8 cellular contexts compared by ENCODE assay signal in the genomic region with DNA sequence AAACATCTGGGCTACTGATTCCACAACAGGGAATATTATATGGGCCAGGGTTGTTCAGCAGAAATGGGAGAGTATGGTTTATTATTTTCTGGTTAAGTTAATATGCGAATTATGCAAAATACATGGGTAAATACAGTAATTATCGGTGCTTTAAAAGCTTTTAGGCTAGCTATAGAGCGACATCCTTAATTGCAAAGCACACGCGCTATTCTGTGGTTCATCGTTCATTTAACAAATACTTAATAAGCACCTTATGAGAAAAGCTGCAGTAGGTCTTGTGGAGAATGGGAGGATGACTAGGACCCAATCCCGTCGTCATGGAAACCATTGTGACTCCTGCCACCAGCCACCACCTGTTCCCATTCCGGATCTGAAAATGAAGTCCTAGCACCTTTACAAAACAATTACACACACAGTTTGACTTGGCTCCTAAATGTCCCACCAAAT.
DNase-seq lines count a peak whose midpoint lies in the region; ATAC-seq and TF ChIP-seq lines count a peak whose summit lies in the region.

No MANE protein-coding gene starts in this region.

- peaks cover 18% of the 10 kb centered on the region for H3K4me1 Mint-ChIP-seq in dendritic cell treated with granulocyte-macrophage colony-stimulating factor and Interleukin-4, amounts not matched to agents 40 ng/mL and 50 ng/mL, for 4 days (ENCODE audit: low read depth)

- H3K27me3 Mint-ChIP-seq in dendritic cell treated with granulocyte-macrophage colony-stimulating factor and Interleukin-4, amounts not matched to agents 40 ng/mL and 50 ng/mL, for 4 days = no peaks in the 10 kb centered on the region

- DNase-seq in AG10803 (ENCODE audit: low read depth) (no peak), HFF-Myc (ENCODE audit: extremely low read depth, low read depth) (no peak), NT2/D1 (ENCODE audit: low read depth, low spot score) (peak; percentile 33), NCI-H226 (no peak)

- H3K36me3 Mint-ChIP-seq in dendritic cell treated with granulocyte-macrophage colony-stimulating factor and Interleukin-4, amounts not matched to agents 40 ng/mL and 50 ng/mL, for 4 days (ENCODE audit: low read depth) = peaks cover 6% of the 10 kb centered on the region

- H3K36me3 ChIP-seq in NT2/D1 (ENCODE audit: insufficient read depth, insufficient read length, low read length) = peaks cover 4% of the 10 kb centered on the region
- no peaks in the 10 kb centered on the region for H3K36me3 ChIP-seq in mucosa of rectum (ENCODE audit: control insufficient read depth in 2 of 2, insufficient read depth in 2 of 2, low read length in 2 of 2)

- TF ChIP-seq CTCF in AG10803 (conservative IDR thresholded peaks at IDR 0.05; ENCODE audit: low read length) = no peak
- TF ChIP-seq CTCF in HFF-Myc (IDR thresholded peaks at IDR 0.05; ENCODE audit: low read depth, low read length, missing control alignments) = no peak

- H3K4me3 Mint-ChIP-seq in dendritic cell treated with granulocyte-macrophage colony-stimulating factor and Interleukin-4, amounts not matched to agents 40 ng/mL and 50 ng/mL, for 4 days = peak overlapping the region; percentile 99

- peak overlapping the region; percentile 92 for H3K27ac Mint-ChIP-seq in dendritic cell treated with granulocyte-macrophage colony-stimulating factor and Interleukin-4, amounts not matched to agents 40 ng/mL and 50 ng/mL, for 4 days

- H3K9ac ChIP-seq in NT2/D1 (ENCODE audit: insufficient read length, low read depth) (no peak overlapping the region), mucosa of rectum (ENCODE audit: low read depth in 1 of 2, low read length in 2 of 2) (peak overlapping the region; percentile 42 to 85)

- H3K4me3 ChIP-seq in AG10803 (ENCODE audit: low read length) = peak overlapping the region; percentile 85
- peak overlapping the region; percentile 23; the same call in 1 of the 2 replicates for H3K4me3 ChIP-seq in HFF-Myc (replicated peaks; ENCODE audit: low read depth, low read length)
- H3K4me3 ChIP-seq in NT2/D1 (ENCODE audit: insufficient read length, low read depth) = no peak overlapping the region
- H3K4me3 ChIP-seq in mucosa of rectum (ENCODE audit: low read length in 2 of 2) = peak overlapping the region; percentile 94

- no peaks in the 10 kb centered on the region for H3K27me3 ChIP-seq in NT2/D1 (ENCODE audit: insufficient read depth, insufficient read length)
- no peaks in the 10 kb centered on the region for H3K27me3 ChIP-seq in mucosa of rectum (ENCODE audit: control insufficient read depth in 2 of 2, insufficient read depth in 2 of 2, low read length in 2 of 2)

- H3K9me3 ChIP-seq in NT2/D1 (ENCODE audit: insufficient read depth, low read length) = no peaks in the 10 kb centered on the region; the same call in 1 of the 2 replicates
- no peaks in the 10 kb centered on the region for H3K9me3 ChIP-seq in mucosa of rectum (ENCODE audit: control insufficient read depth in 2 of 2, low read length in 2 of 2)

- ATAC-seq in GM21381 (IDR thresholded peaks at IDR 0.05; ENCODE audit: unreplicated experiment) (no peak), HG02970 (IDR thresholded peaks at IDR 0.05; ENCODE audit: low FRiP score, unreplicated experiment) (no peak)

- H3K4me1 ChIP-seq in NT2/D1 (ENCODE audit: insufficient read depth, insufficient read length) (no peaks in the 10 kb centered on the region), mucosa of rectum (ENCODE audit: control insufficient read depth in 2 of 2, insufficient read depth in 2 of 2, low read length in 2 of 2) (peaks cover 3 to 8% of the 10 kb centered on the region in 2 donors)

- intact Hi-C loops in dendritic cell treated with granulocyte-macrophage colony-stimulating factor and Interleukin-4, amounts not matched to agents 40 ng/mL and 50 ng/mL, for 4 days (cut with micrococcal nuclease) = loop anchor here (2.0 kb wide), 1 partner anchor 237 kb away; a partner anchor contains a TSS

- no peaks in the 10 kb centered on the region for H3K9me3 Mint-ChIP-seq in dendritic cell treated with granulocyte-macrophage colony-stimulating factor and Interleukin-4, amounts not matched to agents 40 ng/mL and 50 ng/mL, for 4 days

- H3K27ac ChIP-seq in mucosa of rectum (ENCODE audit: low read depth in 2 of 2, low read length in 2 of 2) = peak overlapping the region; percentile 48 to 80
